ENCODE assay signal across 22 cellular contexts in the genomic region with DNA sequence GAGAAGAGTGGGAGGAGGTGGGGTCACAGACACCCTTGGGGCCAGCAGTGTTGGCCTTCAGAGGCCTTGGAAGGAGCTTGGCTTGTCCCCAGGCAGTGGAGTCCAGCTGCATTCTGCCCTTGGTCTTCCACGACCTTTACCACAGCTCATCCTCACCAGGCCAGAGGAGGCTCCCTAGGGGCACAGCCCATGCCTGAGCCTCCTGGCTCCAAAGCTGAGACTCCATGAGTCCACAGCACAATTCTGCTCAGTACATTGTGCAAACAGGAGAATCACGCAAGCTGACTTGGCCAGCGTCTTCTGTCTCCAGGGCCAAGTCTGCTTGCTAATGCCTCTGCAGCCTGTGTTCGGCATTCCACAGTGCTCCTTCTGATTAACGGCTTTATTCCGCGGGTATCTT.
DNase-seq lines count a peak whose midpoint lies in the region; ATAC-seq and TF ChIP-seq lines count a peak whose summit lies in the region.
"Had no signal": no experiment of that assay in that cellular context is flagged by ENCODE, and none has a peak within 500 bp of the region (broad histone marks: within the 10 kb centered on the region; RNA-seq: fewer than 3 reads in every experiment).

No MANE protein-coding gene starts in this region.

- H3K4me2 ChIP-seq in OCI-LY7 (ENCODE audit: low read length) = no peak overlapping the region
- H3K4me2 ChIP-seq: KMS-11 had no signal

- POLR2A ChIA-PET in OCI-LY7 (lab: Charles Lee) = no interaction called here

- H3K36me3 ChIP-seq in left lung (no peaks in the 10 kb centered on the region), OCI-LY7 (ENCODE audit: insufficient read depth, low read length) (no peaks in the 10 kb centered on the region)
- H3K36me3 ChIP-seq: colonic mucosa, esophagus squamous epithelium, neutrophil had no signal

- H3K27ac ChIP-seq in left lung = no peak overlapping the region
- H3K27ac ChIP-seq in OCI-LY7 (ENCODE audit: low read depth, low read length, poor library complexity, severe bottlenecking) = no peak overlapping the region
- H3K27ac ChIP-seq: 22Rv1, colonic mucosa, KMS-11, neutrophil had no signal

- intact Hi-C loops in Right ventricle myocardium inferior (cut with DNase I) = no loop called here
- intact Hi-C loops in cardiac septum (cut with DNase I) = no loop called here
- intact Hi-C loops in left lung (cut with DNase I) = no loop called here
- intact Hi-C loops in sciatic nerve (cut with DNase I) = no loop called here
- intact Hi-C loops in OCI-LY7 (cut with micrococcal nuclease; ENCODE audit: unreplicated experiment) = no loop called here

- peaks cover 0 to 20% of the 10 kb centered on the region in 2 donors for H3K9me3 ChIP-seq in left lung
- H3K9me3 ChIP-seq in OCI-LY7 (ENCODE audit: low read length) = no peaks in the 10 kb centered on the region
- H3K9me3 ChIP-seq: colonic mucosa, neutrophil had no signal

- H3K79me2 ChIP-seq in OCI-LY7 (ENCODE audit: insufficient read depth, low read depth, low read length) = no peaks in the 10 kb centered on the region

- peaks cover 0 to 14% of the 10 kb centered on the region in 2 donors for H3K27me3 ChIP-seq in left lung
- H3K27me3 ChIP-seq: colonic mucosa, esophagus squamous epithelium, neutrophil had no signal

- H3K4me1 ChIP-seq in left lung = no peaks in the 10 kb centered on the region
- no peaks in the 10 kb centered on the region for H3K4me1 ChIP-seq in OCI-LY7 (ENCODE audit: insufficient read depth, low read length, poor library complexity, severe bottlenecking)
- H3K4me1 ChIP-seq: colonic mucosa had no signal

- no TSS peak for BruUV-seq in OCI-LY7 (replicated peaks; lab: Mats Ljungman, UMichigan)

- no peak overlapping the region for H2AFZ ChIP-seq in OCI-LY7 (ENCODE audit: low read length)

- TF ChIP-seq CTCF in left lung (IDR thresholded peaks at IDR 0.05) (no peak), OCI-LY7 (conservative IDR thresholded peaks at IDR 0.05; ENCODE audit: low read length) (no peak)

- peak; percentile 95 for ATAC-seq in Right ventricle myocardium inferior
- ATAC-seq in left lung = peak; percentile 71
- ATAC-seq in sciatic nerve = peak; percentile 96
- no peak for ATAC-seq in HG02759 (IDR thresholded peaks at IDR 0.05; ENCODE audit: unreplicated experiment)
- ATAC-seq in GM18868 (IDR thresholded peaks at IDR 0.05; ENCODE audit: unreplicated experiment) = no peak
- ATAC-seq: activated naive CD8-positive, alpha-beta T cell treated with anti-CD3 and anti-CD28 coated beads, Interleukin-2, amount 50 U/mL, for 24 hours had no signal

- H3K9me2 ChIP-seq in OCI-LY7 (ENCODE audit: insufficient read depth, low read length) = no peaks in the 10 kb centered on the region

- no peaks in the 10 kb centered on the region for H4K20me1 ChIP-seq in OCI-LY7 (ENCODE audit: insufficient read depth, low read length)

- DNase-seq in Right ventricle myocardium inferior (ENCODE audit: missing footprints) = peak; percentile 80
- DNase-seq in cardiac septum (ENCODE audit: low spot score) = no peak
- DNase-seq in left lung = no peak
- DNase-seq in sciatic nerve (ENCODE audit: low spot score) = peak; percentile 64
- no peak for DNase-seq in NCI-H1930 (lab: John Stamatoyannopoulos, UW)
- no peak for DNase-seq in OCI-LY7 (ENCODE audit: low spot score)
- DNase-seq: activated B cell treated with CpG ODN at 0.5 μM for 24 hours; activated CD4-positive, alpha-beta T cell treated with anti-CD3 and anti-CD28 coated beads, Interleukin-2, amount 50 U/mL, for 48 hours; activated naive CD8-positive, alpha-beta T cell treated with anti-CD3 and anti-CD28 coated beads, Interleukin-2, amount 50 U/mL, for 24 hours; AML-193; CD8-positive, alpha-beta memory T cell; colonic mucosa; DMS53; esophagus squamous epithelium; GDM1; NCI-H1436 treated with DMSO at 0.1 percent for 48 hours; NCI-H524 had no signal

- CTCF ChIA-PET in OCI-LY7 (lab: Charles Lee; ENCODE audit: unreplicated experiment) = no interaction called here

- H3K4me3 ChIP-seq in left lung = no peak overlapping the region
- no peak overlapping the region for H3K4me3 ChIP-seq in OCI-LY7 (ENCODE audit: low read depth, low read length, poor library complexity, severe bottlenecking)
- H3K4me3 ChIP-seq: colonic mucosa, esophagus squamous epithelium had no signal

Comparison
In these comparisons a context has a peak if more than half of its experiments do, and no peak if none do; other contexts are left out.
1. DNase-seq: peak in Right ventricle myocardium inferior (single experiment) and sciatic nerve (single experiment); none in cardiac septum (single experiment), left lung (0 of 2), NCI-H1930 (0 of 2) and OCI-LY7 (single experiment).
2. ATAC-seq: peak in Right ventricle myocardium inferior (single experiment), left lung (single experiment) and sciatic nerve (single experiment); none in HG02759 (single experiment) and GM18868 (single experiment).